In genomic region chr15:97652700-97653167, GRCh38 we compare ENCODE assay signal across 1 cellular context.
TF ChIP-seq lines count a peak whose summit lies in the region.

No MANE protein-coding gene starts in this region.

TF ChIP-seq in HepG2, 621 proteins besides CTCF, POLR2A, EP300 and RAD21 (continued from another document):
- TF ChIP-seq, protein P1, sequence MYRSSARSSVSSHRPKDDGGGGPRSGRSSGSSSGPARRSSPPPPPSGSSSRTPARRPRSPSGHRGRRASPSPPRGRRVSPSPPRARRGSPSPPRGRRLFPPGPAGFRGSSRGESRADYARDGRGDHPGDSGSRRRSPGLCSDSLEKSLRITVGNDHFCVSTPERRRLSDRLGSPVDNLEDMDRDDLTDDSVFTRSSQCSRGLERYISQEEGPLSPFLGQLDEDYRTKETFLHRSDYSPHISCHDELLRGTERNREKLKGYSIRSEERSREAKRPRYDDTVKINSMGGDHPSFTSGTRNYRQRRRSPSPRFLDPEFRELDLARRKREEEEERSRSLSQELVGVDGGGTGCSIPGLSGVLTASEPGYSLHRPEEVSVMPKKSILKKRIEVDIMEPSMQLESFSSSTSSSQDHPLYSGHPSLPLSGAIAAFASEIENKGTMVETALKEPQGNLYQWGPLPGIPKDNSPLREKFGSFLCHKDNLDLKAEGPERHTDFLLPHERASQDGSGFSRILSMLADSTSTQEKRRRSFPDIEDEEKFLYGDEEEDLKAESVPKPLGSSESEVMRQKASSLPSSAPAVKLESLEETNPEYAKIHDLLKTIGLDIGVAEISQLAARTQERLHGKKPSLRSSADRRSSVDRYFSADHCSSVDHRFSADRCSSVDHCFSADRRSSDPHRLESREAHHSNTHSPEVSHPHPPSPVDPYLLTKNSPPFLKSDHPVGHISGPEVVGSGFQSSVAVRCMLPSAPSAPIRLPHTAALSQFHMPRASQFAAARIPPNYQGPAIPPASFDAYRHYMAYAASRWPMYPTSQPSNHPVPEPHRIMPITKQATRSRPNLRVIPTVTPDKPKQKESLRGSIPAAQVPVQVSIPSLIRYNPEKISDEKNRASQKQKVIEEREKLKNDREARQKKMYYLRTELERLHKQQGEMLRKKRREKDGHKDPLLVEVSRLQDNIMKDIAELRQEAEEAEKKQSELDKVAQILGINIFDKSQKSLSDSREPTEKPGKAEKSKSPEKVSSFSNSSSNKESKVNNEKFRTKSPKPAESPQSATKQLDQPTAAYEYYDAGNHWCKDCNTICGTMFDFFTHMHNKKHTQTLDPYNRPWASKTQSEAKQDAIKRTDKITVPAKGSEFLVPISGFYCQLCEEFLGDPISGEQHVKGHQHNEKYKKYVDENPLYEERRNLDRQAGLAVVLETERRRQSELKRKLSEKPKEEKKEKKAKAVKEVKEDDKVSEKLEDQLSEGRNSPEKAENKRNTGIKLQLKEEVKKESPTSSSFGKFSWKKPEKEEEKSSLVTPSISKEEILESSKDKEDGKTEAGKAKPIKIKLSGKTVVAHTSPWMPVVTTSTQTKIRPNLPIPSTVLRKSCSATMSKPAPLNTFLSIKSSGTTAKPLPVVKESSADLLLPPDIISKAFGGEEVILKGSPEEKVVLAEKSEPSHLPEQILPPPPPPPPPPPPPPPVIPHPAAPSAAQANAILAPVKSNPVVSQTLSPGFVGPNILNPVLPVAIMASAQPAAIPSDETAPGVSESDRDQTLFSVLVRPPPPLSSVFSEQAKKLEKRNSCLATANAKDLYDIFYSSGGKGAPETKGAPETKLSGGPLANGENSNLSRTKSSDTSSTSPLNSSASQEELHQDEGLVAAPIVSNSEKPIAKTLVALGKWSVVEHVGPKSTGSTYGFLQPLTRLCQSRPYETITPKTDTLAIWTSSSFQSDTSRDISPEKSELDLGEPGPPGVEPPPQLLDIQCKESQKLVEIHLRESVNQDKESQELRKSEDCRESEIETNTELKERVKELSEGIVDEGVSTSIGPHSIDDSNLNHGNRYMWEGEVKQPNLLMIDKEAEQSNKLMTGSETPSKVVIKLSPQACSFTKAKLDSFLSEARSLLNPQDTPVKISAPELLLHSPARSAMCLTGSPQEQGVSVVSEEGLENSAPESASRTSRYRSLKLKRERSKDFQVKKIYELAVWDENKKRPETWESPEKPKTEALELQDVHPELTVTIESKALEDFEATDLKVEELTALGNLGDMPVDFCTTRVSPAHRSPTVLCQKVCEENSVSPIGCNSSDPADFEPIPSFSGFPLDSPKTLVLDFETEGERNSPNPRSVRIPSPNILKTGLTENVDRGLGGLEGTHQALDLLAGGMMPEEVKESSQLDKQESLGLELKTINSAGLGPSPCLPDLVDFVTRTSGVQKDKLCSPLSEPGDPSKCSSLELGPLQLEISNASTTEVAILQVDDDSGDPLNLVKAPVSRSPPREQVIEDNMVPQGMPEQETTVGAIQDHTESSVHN (CRISPR knock-in tag; IDR thresholded peaks at IDR 0.05): no peak
